ENCODE assay signal across 15 cellular contexts in the genomic region with DNA sequence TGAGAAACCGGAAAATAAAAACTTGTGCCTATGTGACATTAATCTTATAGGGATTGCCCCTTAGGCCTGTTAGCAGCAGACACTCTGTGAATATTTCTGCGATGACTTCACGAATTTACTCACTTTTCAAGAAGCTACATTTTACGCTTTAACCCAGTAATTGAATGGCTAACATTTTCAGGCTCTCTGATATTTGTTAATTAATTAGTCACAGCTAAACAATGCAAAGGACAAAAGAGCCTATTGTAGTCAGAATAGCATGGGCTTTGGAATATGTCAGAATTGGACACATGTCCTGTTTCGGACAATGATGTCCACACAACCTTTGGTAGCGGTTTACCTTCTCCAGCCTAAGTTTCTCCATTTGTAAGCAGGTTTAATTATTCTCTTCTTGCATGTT.
DNase-seq lines count a peak whose midpoint lies in the region; ATAC-seq, FAIRE-seq and TF ChIP-seq lines count a peak whose summit lies in the region.
"Had no signal": no experiment of that assay in that cellular context is flagged by ENCODE, and none has a peak within 500 bp of the region (broad histone marks: within the 10 kb centered on the region; RNA-seq: fewer than 3 reads in every experiment).

No MANE protein-coding gene starts in this region.

- DNase-seq in Caki2 (ENCODE audit: low read depth) (peak; percentile 2), RPMI7951 (ENCODE audit: low read depth) (peak; percentile 74), bronchial epithelial cell (ENCODE audit: low read depth) (peak; percentile 8), pons (ENCODE audit: low spot score) (peak; percentile 16), spleen (no peak), ACHN (no peak)
- DNase-seq in activated CD8-positive, alpha-beta memory T cell treated with anti-CD3 and anti-CD28 coated beads, Interleukin-2, amount 10 ng/mL, durations not matched to agents 7 days and 5 days, result no peak
- DNase-seq in effector memory CD4-positive, alpha-beta T cell, result no peak
- DNase-seq: CD8-positive, alpha-beta T cell; NCI-H1417; NCI-H2029; NCI-H524; Peyer's patch; SHP77 treated with DMSO at 0.1 percent for 48 hours had no signal

- no peak overlapping the region for H3K4me3 ChIP-seq in bronchial epithelial cell (ENCODE audit: low read depth, low read length)
- no peak overlapping the region for H3K4me3 ChIP-seq in spleen
- H3K4me3 ChIP-seq in effector memory CD4-positive, alpha-beta T cell (ENCODE audit: insufficient read depth, low read depth, low read length, poor library complexity, severe bottlenecking), result no peak overlapping the region
- H3K4me3 ChIP-seq: HAP-1, Peyer's patch had no signal

- H3K36me3 ChIP-seq in bronchial epithelial cell (ENCODE audit: control insufficient read depth, insufficient read depth, low read length) (no peaks in the 10 kb centered on the region), spleen (no peaks in the 10 kb centered on the region)
- no peaks in the 10 kb centered on the region for H3K36me3 ChIP-seq in effector memory CD4-positive, alpha-beta T cell (ENCODE audit: control insufficient read depth, insufficient read depth, low read length)
- H3K36me3 ChIP-seq: HAP-1, Peyer's patch had no signal

- H3K36me3 Mint-ChIP-seq in activated CD8-positive, alpha-beta memory T cell treated with anti-CD3 and anti-CD28 coated beads, Interleukin-2, amount 10 ng/mL, durations not matched to agents 7 days and 5 days, result no peaks in the 10 kb centered on the region
- H3K36me3 Mint-ChIP-seq: CD8-positive, alpha-beta T cell had no signal

- H3K4me3 Mint-ChIP-seq in activated CD8-positive, alpha-beta memory T cell treated with anti-CD3 and anti-CD28 coated beads, Interleukin-2, amount 10 ng/mL, durations not matched to agents 7 days and 5 days, result no peak overlapping the region
- H3K4me3 Mint-ChIP-seq: CD8-positive, alpha-beta T cell had no signal

- FAIRE-seq in bronchial epithelial cell (lab: Jason Lieb, UNC), result no peak

- H3K27me3 ChIP-seq in bronchial epithelial cell (ENCODE audit: control insufficient read depth, insufficient read depth, low read length) (no peaks in the 10 kb centered on the region), spleen (replicated peaks in 1 of 7) (no peaks in the 10 kb centered on the region)
- no peaks in the 10 kb centered on the region for H3K27me3 ChIP-seq in effector memory CD4-positive, alpha-beta T cell (replicated peaks; ENCODE audit: control insufficient read depth, insufficient read depth, low read length, poor library complexity, severe bottlenecking)
- H3K27me3 ChIP-seq: Peyer's patch had no signal

- H3K9me3 ChIP-seq in spleen, result peaks cover 0 to 2% (median 0%) of the 10 kb centered on the region in 8 donors
- no peaks in the 10 kb centered on the region for H3K9me3 ChIP-seq in effector memory CD4-positive, alpha-beta T cell (ENCODE audit: control insufficient read depth, low read length)
- H3K9me3 ChIP-seq: HAP-1, Peyer's patch had no signal

- CTCF ChIA-PET in activated CD8-positive, alpha-beta memory T cell treated with anti-CD3 and anti-CD28 coated beads, Interleukin-2, amount 10 ng/mL, durations not matched to agents 7 days and 5 days (lab: Charles Lee), result no interaction called here

- WGBS in spleen, 5 donors, result 79 to 92% (median 92%) methylated on average over 6 of the region's 6 CpGs

- no peak for TF ChIP-seq POLR2A in spleen (IDR thresholded peaks at IDR 0.05)

- ATAC-seq in activated CD8-positive, alpha-beta memory T cell treated with anti-CD3 and anti-CD28 coated beads, Interleukin-2, amount 10 ng/mL, durations not matched to agents 7 days and 5 days, result no peak
- ATAC-seq: CD8-positive, alpha-beta T cell had no signal

- no peaks in the 10 kb centered on the region for H3K27me3 Mint-ChIP-seq in activated CD8-positive, alpha-beta memory T cell treated with anti-CD3 and anti-CD28 coated beads, Interleukin-2, amount 10 ng/mL, durations not matched to agents 7 days and 5 days

- intact Hi-C loops in spleen (cut with DNase I; ENCODE audit: low total_unique reads), result no loop called here

- H3K4me1 Mint-ChIP-seq in activated CD8-positive, alpha-beta memory T cell treated with anti-CD3 and anti-CD28 coated beads, Interleukin-2, amount 10 ng/mL, durations not matched to agents 7 days and 5 days, result no peaks in the 10 kb centered on the region

- TF ChIP-seq CTCF in bronchial epithelial cell (IDR thresholded peaks at IDR 0.05; ENCODE audit: insufficient read depth, low read length, severe bottlenecking) (no peak), spleen (IDR thresholded peaks at IDR 0.05 in 8 of 11, conservative IDR thresholded peaks at IDR 0.05 in 3 of 11) (no peak)

- no peak overlapping the region for H3K27ac ChIP-seq in spleen
- no peak overlapping the region for H3K27ac ChIP-seq in effector memory CD4-positive, alpha-beta T cell (ENCODE audit: insufficient read depth, low read length, poor library complexity, severe bottlenecking)
- H3K27ac ChIP-seq: Peyer's patch had no signal

- H3K27ac Mint-ChIP-seq in activated CD8-positive, alpha-beta memory T cell treated with anti-CD3 and anti-CD28 coated beads, Interleukin-2, amount 10 ng/mL, durations not matched to agents 7 days and 5 days, result no peak overlapping the region
- H3K27ac Mint-ChIP-seq: CD8-positive, alpha-beta T cell had no signal

- no peaks in the 10 kb centered on the region for H3K4me1 ChIP-seq in spleen
- H3K4me1 ChIP-seq in effector memory CD4-positive, alpha-beta T cell (ENCODE audit: control insufficient read depth, insufficient read depth, low read length, poor library complexity, severe bottlenecking), result no peaks in the 10 kb centered on the region
- H3K4me1 ChIP-seq: HAP-1, Peyer's patch had no signal

- in situ Hi-C loops in Caki2 (cut with HindIII; ENCODE audit: low pct_unique_long_range_greater_than_20kb, low sequenced_read_pairs) (no loop called here), ACHN (cut with HindIII; ENCODE audit: low pct_ligation_motif_present, low pct_unique_long_range_greater_than_20kb, low sequenced_read_pairs) (no loop called here)

- no peaks in the 10 kb centered on the region for H3K9me3 Mint-ChIP-seq in activated CD8-positive, alpha-beta memory T cell treated with anti-CD3 and anti-CD28 coated beads, Interleukin-2, amount 10 ng/mL, durations not matched to agents 7 days and 5 days (ENCODE audit: low read depth)

Comparison
In these comparisons a context has a peak if more than half of its experiments do, and no peak if none do; other contexts are left out.
1. DNase-seq: peak in Caki2 (single experiment), RPMI7951 (single experiment), bronchial epithelial cell (single experiment) and pons (single experiment); none in activated CD8-positive, alpha-beta memory T cell treated with anti-CD3 and anti-CD28 coated beads, Interleukin-2, amount 10 ng/mL, durations not matched to agents 7 days and 5 days (single experiment), spleen (single experiment), ACHN (single experiment) and effector memory CD4-positive, alpha-beta T cell (0 of 3).